ENCODE assay signal across 12 cellular contexts in genomic region chr3:169228522-169228921, GRCh38.
"Had no signal": no experiment of that assay in that cellular context is flagged by ENCODE, and none has a peak within 500 bp of the region (broad histone marks: within the 10 kb centered on the region; RNA-seq: fewer than 3 reads in every experiment).

No MANE protein-coding gene starts in this region.

- H3K9ac ChIP-seq: parathyroid adenoma had no signal

- H3K9me3 ChIP-seq: tibial artery had no signal

- DNase-seq: activated CD4-positive, alpha-beta T cell treated with anti-CD3 and anti-CD28 coated beads, Interleukin-2, amount 50 U/mL, for 1 hour; activated naive CD4-positive, alpha-beta T cell treated with Interleukin-2 at 50 U/mL for 16 hours; activated T-cell treated with anti-CD3 and anti-CD28 coated beads for 4 hours; kidney glomerular epithelial cell; naive B cell; stimulated activated CD4-positive, alpha-beta T cell treated with anti-CD3 and anti-CD28 coated beads, Interleukin-2, amount 100 ng/mL, for 48 hours; SW 1271; T-helper 9 cell; tibial artery had no signal

- H3K27me3 ChIP-seq: tibial artery had no signal

- H3K36me3 ChIP-seq: tibial artery had no signal

- H3K27ac ChIP-seq: parathyroid adenoma, tibial artery had no signal

- H2AFZ ChIP-seq: parathyroid adenoma had no signal

- ATAC-seq: esophagus mucosa had no signal

- FAIRE-seq: urothelium cell line had no signal

- H3K79me2 ChIP-seq: parathyroid adenoma had no signal

- H3K4me3 ChIP-seq: tibial artery had no signal

- H3K4me1 ChIP-seq: parathyroid adenoma had no signal
